ENCODE assay signal across 14 cellular contexts in genomic region chr20:48286571-48287551, GRCh38.
A peak's percentile ranks its signal among the peaks of the same experiment; 100 is the strongest.
DNase-seq lines count a peak whose midpoint lies in the region; ATAC-seq and TF ChIP-seq lines count a peak whose summit lies in the region.
"Had no signal": no experiment of that assay in that cellular context is flagged by ENCODE, and none has a peak within 500 bp of the region (broad histone marks: within the 10 kb centered on the region; RNA-seq: fewer than 3 reads in every experiment).

No MANE protein-coding gene starts in this region.

- H3K4me3 ChIP-seq in choroid plexus epithelial cell (ENCODE audit: low read depth, low read length) (no peak overlapping the region), lower lobe of right lung (no peak overlapping the region), stomach (no peak overlapping the region)
- H3K4me3 ChIP-seq: GM12878 had no signal

- H3K27me3 Mint-ChIP-seq in activated T-helper 17 cell treated with anti-CD3 and anti-CD28 coated beads, Interleukin-2, amount 50 U/mL, for 72 hours, result peaks cover 37% of the 10 kb centered on the region

- H3K4me1 Mint-ChIP-seq in activated T-helper 17 cell treated with anti-CD3 and anti-CD28 coated beads, Interleukin-2, amount 50 U/mL, for 72 hours, result no peaks in the 10 kb centered on the region

- intact Hi-C loops in lower lobe of right lung (cut with DNase I), result no loop called here
- intact Hi-C loops in stomach (cut with DNase I; ENCODE audit: low total_unique reads), result no loop called here

- H3K27ac Mint-ChIP-seq in activated T-helper 17 cell treated with anti-CD3 and anti-CD28 coated beads, Interleukin-2, amount 50 U/mL, for 72 hours, result no peak overlapping the region

- H3K9me3 ChIP-seq in lower lobe of right lung, result no peaks in the 10 kb centered on the region
- no peaks in the 10 kb centered on the region for H3K9me3 ChIP-seq in stomach
- H3K9me3 ChIP-seq: neutrophil had no signal

- no peak for ATAC-seq in lower lobe of right lung
- no peak for ATAC-seq in GM19395 (IDR thresholded peaks at IDR 0.05; ENCODE audit: unreplicated experiment)
- no peak for ATAC-seq in activated T-helper 17 cell treated with anti-CD3 and anti-CD28 coated beads, Interleukin-2, amount 50 U/mL, for 72 hours (replicated peaks)
- no peak for ATAC-seq in GM21515 (IDR thresholded peaks at IDR 0.05; ENCODE audit: unreplicated experiment)
- ATAC-seq: GM12878, Panc1 had no signal

- H3K36me3 Mint-ChIP-seq in activated T-helper 17 cell treated with anti-CD3 and anti-CD28 coated beads, Interleukin-2, amount 50 U/mL, for 72 hours (ENCODE audit: low read depth), result no peaks in the 10 kb centered on the region

- H3K9me3 Mint-ChIP-seq in activated T-helper 17 cell treated with anti-CD3 and anti-CD28 coated beads, Interleukin-2, amount 50 U/mL, for 72 hours, result no peaks in the 10 kb centered on the region

- no peak for TF ChIP-seq POLR2A in stomach (IDR thresholded peaks at IDR 0.05)

- H3K27me3 ChIP-seq in lower lobe of right lung (ENCODE audit: low read depth), result no peaks in the 10 kb centered on the region
- H3K27me3 ChIP-seq in stomach, result no peaks in the 10 kb centered on the region

- no peak overlapping the region for H3K4me3 Mint-ChIP-seq in activated T-helper 17 cell treated with anti-CD3 and anti-CD28 coated beads, Interleukin-2, amount 50 U/mL, for 72 hours

- TF ChIP-seq CTCF in choroid plexus epithelial cell (conservative IDR thresholded peaks at IDR 0.05; ENCODE audit: low read depth, low read length), result no peak
- no peak for TF ChIP-seq CTCF in lower lobe of right lung (IDR thresholded peaks at IDR 0.05)
- TF ChIP-seq CTCF in stomach (IDR thresholded peaks at IDR 0.05), result no peak

- peak overlapping the region; percentile 37 for H3K27ac ChIP-seq in lower lobe of right lung
- peak overlapping the region in 4 of 5 donors; percentile 18 to 67 (median 50) for H3K27ac ChIP-seq in stomach
- H3K27ac ChIP-seq: neutrophil had no signal

- peaks cover 25% of the 10 kb centered on the region for H3K4me1 ChIP-seq in lower lobe of right lung
- peaks cover 18 to 33% (median 22%) of the 10 kb centered on the region in 4 donors for H3K4me1 ChIP-seq in stomach

- H3K36me3 ChIP-seq in lower lobe of right lung (no peaks in the 10 kb centered on the region), stomach (no peaks in the 10 kb centered on the region)
- H3K36me3 ChIP-seq: neutrophil had no signal

- WGBS in stomach, 5 donors, result 9 to 21% (median 20%) methylated on average over 9 of the region's 9 CpGs

- DNase-seq in NCI-H2196 treated with DMSO at 0.1 percent for 48 hours (lab: John Stamatoyannopoulos, UW; ENCODE audit: unreplicated experiment) (peak; percentile 6), choroid plexus epithelial cell (ENCODE audit: low read depth) (peak; percentile 31), lower lobe of right lung (no peak), stomach (no peak), NCI-H748 (lab: John Stamatoyannopoulos, UW; ENCODE audit: unreplicated experiment) (no peak)
- DNase-seq: cortex of kidney; NCI-H1436; stimulated activated CD4-positive, alpha-beta T cell treated with anti-CD3 and anti-CD28 coated beads, Interleukin-4, amount 100 ng/mL, for 24 hours had no signal

- no peak for TF ChIP-seq EP300 in stomach (IDR thresholded peaks at IDR 0.05)

Comparison
In these comparisons a context has a peak if more than half of its experiments do, and no peak if none do; other contexts are left out.
1. DNase-seq: peak in NCI-H2196 treated with DMSO at 0.1 percent for 48 hours (single experiment) and choroid plexus epithelial cell (single experiment); none in lower lobe of right lung (single experiment), stomach (single experiment) and NCI-H748 (single experiment).